Comparison of ENCODE assay signal across 33 cellular contexts in genomic region chr16:12488371-12488770, GRCh38.
"Had no signal": no experiment of that assay in that cellular context is flagged by ENCODE, and none has a peak within 500 bp of the region (broad histone marks: within the 10 kb centered on the region; RNA-seq: fewer than 3 reads in every experiment).

No MANE protein-coding gene starts in this region.

- H3K36me3 ChIP-seq: MG63 had no signal

- H3K9me3 ChIP-seq: MG63 had no signal

- H3K4me3 ChIP-seq: MG63 had no signal

- H3K27me3 ChIP-seq: MG63 had no signal

- DNase-seq: Karpas-422, Kasumi-1, MG63, MM.1S, MV-4-11, NCI-H1048, NCI-H1092, NCI-H1092 treated with DMSO at 0.1 percent for 48 hours, NCI-H1417, NCI-H1417 treated with DMSO at 0.1 percent for 48 hours, NCI-H1436, NCI-H1436 treated with DMSO at 0.1 percent for 48 hours, NCI-H146, NCI-H1694, NCI-H1694 treated with DMSO at 0.1 percent for 48 hours, NCI-H187, NCI-H187 treated with DMSO at 0.1 percent for 48 hours, NCI-H1930, NCI-H2029, NCI-H2029 treated with DMSO at 0.1 percent for 48 hours, NCI-H2081, NCI-H2081 treated with DMSO at 0.1 percent for 48 hours, NCI-H2107, NCI-H2171, NCI-H2171 treated with DMSO at 0.1 percent for 48 hours, NCI-H2227 treated with DMSO at 0.1 percent for 48 hours, NCI-H226, NCI-H345, NCI-H446, NCI-H446 treated with DMSO at 0.1 percent for 48 hours, NCI-H510A, NCI-H510A treated with DMSO at 0.1 percent for 48 hours, NCI-H524 had no signal
